ENCODE assay signal across 10 cellular contexts in genomic region chr5:59598547-59598874, GRCh38.
DNase-seq lines count a peak whose midpoint lies in the region; ATAC-seq and TF ChIP-seq lines count a peak whose summit lies in the region.
"Had no signal": no experiment of that assay in that cellular context is flagged by ENCODE, and none has a peak within 500 bp of the region (broad histone marks: within the 10 kb centered on the region; RNA-seq: fewer than 3 reads in every experiment).

No MANE protein-coding gene starts in this region.

- TF ChIP-seq CTCF in Peyer's patch (IDR thresholded peaks at IDR 0.05) (no peak), GM10266 (IDR thresholded peaks at IDR 0.05; ENCODE audit: control insufficient read depth, insufficient read depth, low read depth, missing control alignments) (no peak)

- peak; percentile 12 to 25 for TF ChIP-seq POLR2A in Peyer's patch (IDR thresholded peaks at IDR 0.05)

- no peaks in the 10 kb centered on the region for H3K27me3 ChIP-seq in Peyer's patch

- in situ Hi-C loops in ACHN (cut with HindIII; ENCODE audit: low pct_ligation_motif_present, low pct_unique_long_range_greater_than_20kb, low sequenced_read_pairs): no loop called here

- no peaks in the 10 kb centered on the region for H3K9me3 ChIP-seq in Peyer's patch

- no peaks in the 10 kb centered on the region for H3K36me3 ChIP-seq in Peyer's patch

- H3K4me1 ChIP-seq in Peyer's patch: no peaks in the 10 kb centered on the region

- peak overlapping the region in 2 of 4 donors; percentile 26 to 60 for H3K27ac ChIP-seq in Peyer's patch

- H3K4me3 ChIP-seq in Peyer's patch: peak overlapping the region in 2 of 4 donors; percentile 21 to 27

- DNase-seq in ACHN (peak; percentile 32), Peyer's patch (no peak), left lobe of liver (ENCODE audit: low spot score) (no peak), GM10266 (ENCODE audit: extremely low spot score) (no peak)
- DNase-seq: central memory CD4-positive, alpha-beta T cell; NCI-H1105 treated with DMSO at 0.1 percent for 48 hours had no signal

- ATAC-seq in GM21423 (IDR thresholded peaks at IDR 0.05; ENCODE audit: unreplicated experiment) (peak; percentile 64), left lobe of liver (peak; percentile 77), HG02798 (IDR thresholded peaks at IDR 0.05; ENCODE audit: poor library complexity, unreplicated experiment) (no peak), HG03097 (IDR thresholded peaks at IDR 0.05; ENCODE audit: low FRiP score, unreplicated experiment) (no peak), GM18520 (IDR thresholded peaks at IDR 0.05; ENCODE audit: unreplicated experiment) (no peak)

Comparison
In these comparisons a context has a peak if more than half of its experiments do, and no peak if none do; other contexts are left out.
1. ATAC-seq: peak in GM21423 (single experiment) and left lobe of liver (single experiment); none in HG02798 (single experiment), HG03097 (single experiment) and GM18520 (single experiment).